In genomic region chr12:7829737-7830136, GRCh38 we compare ENCODE assay signal across 14 cellular contexts. TPM values are rescaled to one million over a fixed set of nuclear protein-coding genes. Genes with fewer than 3 reads are reported as not detected.
"Had no signal": no experiment of that assay in that cellular context is flagged by ENCODE, and none has a peak within 500 bp of the region (broad histone marks: within the 10 kb centered on the region; RNA-seq: fewer than 3 reads in every experiment).

No MANE protein-coding gene starts in this region.

RNA-seq across cellular contexts. Expression of gene NANOG, which starts 40.5 kb away (rescaled TPM):
- total RNA-seq: chondrocyte, dermis microvascular lymphatic vessel endothelial cell, kidney epithelial cell, left cardiac atrium, left ventricle myocardium inferior, mammary epithelial cell, mononuclear cell had no signal
- polyA plus RNA-seq: heart right ventricle, lung, mammary epithelial cell had no signal

RNA-seq across cellular contexts. Expression of gene SLC2A14, which starts 43.0 kb away (rescaled TPM):
- total RNA-seq: esophagus mucosa, esophagus squamous epithelium, gastrocnemius medialis, glomerular endothelial cell, kidney epithelial cell, left ventricle myocardium inferior had no signal
- polyA plus RNA-seq: heart right ventricle, liver had no signal
